Comparison of ENCODE assay signal across 32 cellular contexts in genomic region chr10:62426600-62426999, GRCh38. TPM values are rescaled to one million over a fixed set of nuclear protein-coding genes. Genes with fewer than 3 reads are reported as not detected.
DNase-seq lines count a peak whose midpoint lies in the region; ATAC-seq, FAIRE-seq and TF ChIP-seq lines count a peak whose summit lies in the region.
"Had no signal": no experiment of that assay in that cellular context is flagged by ENCODE, and none has a peak within 500 bp of the region (broad histone marks: within the 10 kb centered on the region; RNA-seq: fewer than 3 reads in every experiment).

No MANE protein-coding gene starts in this region.

- no peak overlapping the region for H3K27ac ChIP-seq in astrocyte (ENCODE audit: low read depth, low read length)
- no peak overlapping the region for H3K27ac ChIP-seq in right cardiac atrium (ENCODE audit: low read length)
- H3K27ac ChIP-seq: adrenal gland, brain microvascular endothelial cell, lower lobe of right lung, sigmoid colon, transverse colon had no signal

- no peaks in the 10 kb centered on the region for H3K36me3 Mint-ChIP-seq in activated CD4-positive, alpha-beta T cell treated with anti-CD3 and anti-CD28 coated beads, Interleukin-2, amount 10 ng/mL, durations not matched to agents 24 days and 14 days (ENCODE audit: low read depth)
- no peaks in the 10 kb centered on the region for H3K36me3 Mint-ChIP-seq in astrocyte (ENCODE audit: low read depth, unreplicated experiment)
- H3K36me3 Mint-ChIP-seq: activated CD8-positive, alpha-beta memory T cell treated with anti-CD3 and anti-CD28 coated beads, Interleukin-2, amount 10 ng/mL, durations not matched to agents 7 days and 5 days had no signal

- no peak for DNase-seq in activated CD4-positive, alpha-beta T cell treated with anti-CD3 and anti-CD28 coated beads, Interleukin-2, amount 10 ng/mL, durations not matched to agents 24 days and 14 days
- DNase-seq in activated CD4-positive, alpha-beta T cell treated with anti-CD3 and anti-CD28 coated beads for 48 hours = no peak
- DNase-seq in HT1080 (ENCODE audit: low read depth) = peak; percentile 10
- no peak for DNase-seq in astrocyte (ENCODE audit: low read depth)
- DNase-seq in kidney tubule cell (ENCODE audit: low spot score) = peak; percentile 86
- no peak for DNase-seq in cortex of kidney (lab: John Stamatoyannopoulos, UW)
- no peak for DNase-seq in right cardiac atrium
- DNase-seq: 8988T; activated CD8-positive, alpha-beta memory T cell treated with anti-CD3 and anti-CD28 coated beads, Interleukin-2, amount 10 ng/mL, durations not matched to agents 7 days and 5 days; adrenal gland; AML-193; brain microvascular endothelial cell; CD8-positive, alpha-beta memory T cell; DMS153; effector memory CD4-positive, alpha-beta T cell; foreskin melanocyte; hippocampal formation; islet precursor cell; lower lobe of right lung; NCI-H1092; NCI-H187 treated with DMSO at 0.1 percent for 48 hours; NCI-H524 treated with DMSO at 0.1 percent for 48 hours; RPMI8226; sigmoid colon; transverse colon had no signal

- H3K4me1 ChIP-seq in astrocyte (ENCODE audit: insufficient read depth, low read length) (peaks cover 21% of the 10 kb centered on the region), right cardiac atrium (ENCODE audit: control insufficient read depth, insufficient read depth, low read length) (no peaks in the 10 kb centered on the region)
- H3K4me1 ChIP-seq: adrenal gland, lower lobe of right lung, sigmoid colon, transverse colon had no signal

- H3K27me3 ChIP-seq in astrocyte (ENCODE audit: insufficient read depth, low read length) (no peaks in the 10 kb centered on the region), right cardiac atrium (ENCODE audit: control insufficient read depth, insufficient read depth) (no peaks in the 10 kb centered on the region)
- H3K27me3 ChIP-seq: adrenal gland, brain microvascular endothelial cell, sigmoid colon, transverse colon had no signal

- H3K27ac Mint-ChIP-seq in activated CD4-positive, alpha-beta T cell treated with anti-CD3 and anti-CD28 coated beads, Interleukin-2, amount 10 ng/mL, durations not matched to agents 24 days and 14 days = peak overlapping the region; percentile 0
- peak overlapping the region; percentile 88 for H3K27ac Mint-ChIP-seq in astrocyte (ENCODE audit: unreplicated experiment)
- H3K27ac Mint-ChIP-seq: activated CD8-positive, alpha-beta memory T cell treated with anti-CD3 and anti-CD28 coated beads, Interleukin-2, amount 10 ng/mL, durations not matched to agents 7 days and 5 days; activated T-helper 1 cell treated with anti-CD3 and anti-CD28 coated beads, Interleukin-12 subunit alpha, Interleukin-12 subunit beta, Interleukin-2, Interleukin-4 antibody, amounts not matched to agents 30 ng/mL and 10 ng/mL and 1 ng/mL, durations not matched to agents 14 hours and 24 hours and 36 hours; CD8-positive, alpha-beta memory T cell had no signal

- H3K27me3 Mint-ChIP-seq in activated CD4-positive, alpha-beta T cell treated with anti-CD3 and anti-CD28 coated beads, Interleukin-2, amount 10 ng/mL, durations not matched to agents 24 days and 14 days = no peaks in the 10 kb centered on the region
- H3K27me3 Mint-ChIP-seq in astrocyte (ENCODE audit: low read depth, unreplicated experiment) = no peaks in the 10 kb centered on the region
- H3K27me3 Mint-ChIP-seq: activated CD8-positive, alpha-beta memory T cell treated with anti-CD3 and anti-CD28 coated beads, Interleukin-2, amount 10 ng/mL, durations not matched to agents 7 days and 5 days had no signal

- no peaks in the 10 kb centered on the region for H3K36me3 ChIP-seq in astrocyte (ENCODE audit: insufficient read depth, low read length)
- H3K36me3 ChIP-seq: adrenal gland, brain microvascular endothelial cell, lower lobe of right lung, sigmoid colon, transverse colon had no signal

- FAIRE-seq in astrocyte (lab: Jason Lieb, UNC) = no peak
- FAIRE-seq: colon, HepG2, TTC549 had no signal

- H3K4me3 ChIP-seq in astrocyte (ENCODE audit: insufficient read depth, low read depth, low read length) = no peak overlapping the region
- no peak overlapping the region for H3K4me3 ChIP-seq in right cardiac atrium (ENCODE audit: low read length)
- H3K4me3 ChIP-seq: adrenal gland, lower lobe of right lung, sigmoid colon, transverse colon had no signal

- peak overlapping the region; percentile 8 for H3K4me2 ChIP-seq in astrocyte (ENCODE audit: low read length)

- no peak for TF ChIP-seq CTCF in astrocyte (IDR thresholded peaks at IDR 0.05; ENCODE audit: insufficient read depth, low read depth, low read length)

- H3K9me3 Mint-ChIP-seq in activated CD4-positive, alpha-beta T cell treated with anti-CD3 and anti-CD28 coated beads, Interleukin-2, amount 10 ng/mL, durations not matched to agents 24 days and 14 days = peaks cover 13% of the 10 kb centered on the region
- H3K9me3 Mint-ChIP-seq in astrocyte (ENCODE audit: unreplicated experiment) = no peaks in the 10 kb centered on the region

- H4K20me1 ChIP-seq in astrocyte (ENCODE audit: insufficient read depth, low read length) = no peaks in the 10 kb centered on the region

- no peak overlapping the region for H3K9ac ChIP-seq in astrocyte (ENCODE audit: low read length)

- intact Hi-C loops in activated CD4-positive, alpha-beta T cell treated with anti-CD3 and anti-CD28 coated beads, Interleukin-2, amount 10 ng/mL, durations not matched to agents 24 days and 14 days (cut with micrococcal nuclease) = loop anchor here (5.0 to 10.0 kb wide), 2 partner anchors 244 to 522 kb away; partner anchors contain the start of gene ARID5B
- intact Hi-C loops in right cardiac atrium (cut with DNase I) = no loop called here

- no peak overlapping the region for H2AFZ ChIP-seq in astrocyte (ENCODE audit: low read depth, low read length)

- H3K4me1 Mint-ChIP-seq in activated CD4-positive, alpha-beta T cell treated with anti-CD3 and anti-CD28 coated beads, Interleukin-2, amount 10 ng/mL, durations not matched to agents 24 days and 14 days = peaks cover 13% of the 10 kb centered on the region
- H3K4me1 Mint-ChIP-seq in astrocyte (ENCODE audit: low read depth, unreplicated experiment) = peaks cover 35% of the 10 kb centered on the region
- H3K4me1 Mint-ChIP-seq: activated CD8-positive, alpha-beta memory T cell treated with anti-CD3 and anti-CD28 coated beads, Interleukin-2, amount 10 ng/mL, durations not matched to agents 7 days and 5 days; CD8-positive, alpha-beta memory T cell had no signal

- H3K79me2 ChIP-seq in astrocyte (ENCODE audit: insufficient read depth, low read length) = no peaks in the 10 kb centered on the region

- no peak overlapping the region for H3K4me3 Mint-ChIP-seq in activated CD4-positive, alpha-beta T cell treated with anti-CD3 and anti-CD28 coated beads, Interleukin-2, amount 10 ng/mL, durations not matched to agents 24 days and 14 days
- H3K4me3 Mint-ChIP-seq in astrocyte (ENCODE audit: unreplicated experiment) = no peak overlapping the region
- H3K4me3 Mint-ChIP-seq: activated CD8-positive, alpha-beta memory T cell treated with anti-CD3 and anti-CD28 coated beads, Interleukin-2, amount 10 ng/mL, durations not matched to agents 7 days and 5 days; activated T-helper 1 cell treated with anti-CD3 and anti-CD28 coated beads, Interleukin-12 subunit alpha, Interleukin-12 subunit beta, Interleukin-2, Interleukin-4 antibody, amounts not matched to agents 30 ng/mL and 10 ng/mL and 1 ng/mL, durations not matched to agents 14 hours and 24 hours and 36 hours; CD8-positive, alpha-beta memory T cell had no signal

- no peak for ATAC-seq in right cardiac atrium
- no peak for ATAC-seq in HG03097 (IDR thresholded peaks at IDR 0.05; ENCODE audit: low FRiP score, unreplicated experiment)
- ATAC-seq: activated CD8-positive, alpha-beta memory T cell treated with anti-CD3 and anti-CD28 coated beads, Interleukin-2, amount 10 ng/mL, durations not matched to agents 7 days and 5 days; HepG2; lower lobe of right lung had no signal

- H3K9me3 ChIP-seq in astrocyte (ENCODE audit: insufficient read depth, low read depth, low read length) = no peaks in the 10 kb centered on the region
- no peaks in the 10 kb centered on the region for H3K9me3 ChIP-seq in right cardiac atrium (ENCODE audit: control insufficient read depth, low read length)
- H3K9me3 ChIP-seq: adrenal gland, lower lobe of right lung, sigmoid colon, transverse colon had no signal

- 65% methylated on average over 3 of the region's 3 CpGs for WGBS in right cardiac atrium

RNA-seq across cellular contexts. Expression of gene ZNF365, which starts 52.4 kb away (rescaled TPM):
- not detected in 2 replicates for total RNA-seq in activated CD4-positive, alpha-beta T cell treated with anti-CD3 and anti-CD28 coated beads, Interleukin-2, amount 10 ng/mL, durations not matched to agents 24 days and 14 days
- total RNA-seq in HT1080 (2014; rRNA removed; shearing (Covaris generic)) = 8.2 and 8.8 TPM in 2 replicates
- polyA plus RNA-seq in HT1080 (2015; cell fraction: cytosol; rRNA removed) = 6.2 and 7.4 TPM in 2 replicates
- polyA plus RNA-seq in HT1080 (2015; cell fraction: nucleus; rRNA removed) = 5.9 and 6.4 TPM in 2 replicates
- total RNA-seq in astrocyte (8.9 and 11.0 TPM in 2 replicates), right cardiac atrium (1 to 10 TPM; 1.7 to 4.1 (median 3.4) TPM)
- polyA plus RNA-seq in right cardiac atrium = 0.86 TPM
- total RNA-seq: activated CD8-positive, alpha-beta memory T cell treated with anti-CD3 and anti-CD28 coated beads, Interleukin-2, amount 10 ng/mL, durations not matched to agents 7 days and 5 days; activated T-helper 1 cell treated with anti-CD3 and anti-CD28 coated beads, Interleukin-12 subunit alpha, Interleukin-12 subunit beta, Interleukin-2, Interleukin-4 antibody, amounts not matched to agents 30 ng/mL and 10 ng/mL and 1 ng/mL, durations not matched to agents 14 hours and 24 hours and 36 hours; G401; HepG2; T-helper 1 cell treated with Interleukin-12 subunit alpha and Interleukin-12 subunit beta and Interleukin-4 antibody, amounts not matched to agents 30 ng/mL and 1 ng/mL, for 36 hours; transverse colon had no signal
- polyA plus RNA-seq: HepG2 had no signal

Comparison
In these comparisons a context has a peak if more than half of its experiments do, and no peak if none do; other contexts are left out.
1. DNase-seq: peak in HT1080 (single experiment) and kidney tubule cell (single experiment); none in activated CD4-positive, alpha-beta T cell treated with anti-CD3 and anti-CD28 coated beads, Interleukin-2, amount 10 ng/mL, durations not matched to agents 24 days and 14 days (single experiment), activated CD4-positive, alpha-beta T cell treated with anti-CD3 and anti-CD28 coated beads for 48 hours (single experiment), astrocyte (single experiment), cortex of kidney (single experiment) and right cardiac atrium (0 of 3).